Comparison of ENCODE assay signal across 15 cellular contexts in the genomic region with DNA sequence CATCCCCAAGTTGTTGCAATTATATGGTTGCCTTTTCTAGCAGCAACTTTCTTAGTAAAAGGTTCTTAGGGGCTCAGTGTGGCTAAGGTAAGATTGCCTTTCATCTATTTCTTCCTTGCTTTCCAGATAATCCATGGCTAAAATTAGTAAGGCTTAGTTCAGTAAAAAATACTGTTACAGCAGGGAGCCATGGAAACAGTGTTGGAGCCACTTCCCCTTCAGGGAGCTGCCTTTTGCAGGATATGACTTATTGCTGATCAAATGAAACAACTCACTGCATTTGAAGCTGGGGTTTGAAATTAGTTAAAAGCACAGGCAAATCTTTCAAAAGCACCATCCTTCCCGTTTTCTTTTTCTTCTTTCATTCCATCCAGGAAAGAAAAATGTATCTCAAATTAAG.
"Had no signal": no experiment of that assay in that cellular context is flagged by ENCODE, and none has a peak within 500 bp of the region (broad histone marks: within the 10 kb centered on the region; RNA-seq: fewer than 3 reads in every experiment).

No MANE protein-coding gene starts in this region.

- H3K36me3 ChIP-seq: esophagus muscularis mucosa, suprapubic skin, thyroid gland had no signal

- H3K79me2 ChIP-seq: hepatocyte had no signal

- H3K4me2 ChIP-seq: hepatocyte had no signal

- DNase-seq: cortex of kidney; dorsolateral prefrontal cortex; effector CD8-positive, alpha-beta T cell; foreskin fibroblast; kidney glomerular epithelial cell; naive thymus-derived CD8-positive, alpha-beta T cell; posterior cingulate gyrus; right cardiac atrium; small intestine; stimulated activated CD4-positive, alpha-beta T cell treated with anti-CD3 and anti-CD28 coated beads, Interleukin-2, amount 100 ng/mL, for 48 hours; stimulated activated naive CD4-positive, alpha-beta T cell treated with Interleukin-2 at 50 U/mL for 16 hours; thyroid gland had no signal

- H3K4me1 ChIP-seq: esophagus muscularis mucosa, thyroid gland had no signal

- H2AFZ ChIP-seq: hepatocyte had no signal

- H3K4me3 ChIP-seq: dorsolateral prefrontal cortex, esophagus muscularis mucosa, hepatocyte, suprapubic skin, thyroid gland had no signal

- H3K9me3 ChIP-seq: esophagus muscularis mucosa, suprapubic skin, thyroid gland had no signal

- H3K27me3 ChIP-seq: dorsolateral prefrontal cortex, esophagus muscularis mucosa, hepatocyte, suprapubic skin, thyroid gland had no signal

- H3K27ac ChIP-seq: esophagus muscularis mucosa, hepatocyte, suprapubic skin, thyroid gland had no signal
